8 cellular contexts compared by ENCODE assay signal in the genomic region with DNA sequence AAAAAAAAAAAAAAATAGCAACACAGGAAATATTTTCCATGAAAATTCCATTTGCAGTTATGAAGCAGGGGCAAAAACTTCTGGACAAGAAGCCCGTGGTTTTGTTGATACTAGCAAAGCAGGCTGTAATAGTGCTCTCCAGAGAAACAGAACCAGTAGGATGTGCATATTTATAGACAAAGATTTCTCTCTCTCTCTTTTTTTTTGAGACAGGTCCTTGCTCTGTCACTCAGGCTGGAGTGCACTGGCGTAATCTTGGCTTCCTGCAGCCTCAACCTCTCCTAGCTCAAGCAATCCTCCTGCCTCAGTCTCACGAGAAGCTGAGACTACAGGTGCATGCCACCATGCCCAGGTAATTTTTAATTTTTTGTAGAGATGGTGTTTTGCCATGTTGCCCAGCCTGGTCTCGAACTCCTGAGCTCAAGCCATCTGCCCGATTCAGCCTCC.
DNase-seq lines count a peak whose midpoint lies in the region; ATAC-seq and TF ChIP-seq lines count a peak whose summit lies in the region.

No MANE protein-coding gene starts in this region.

- H3K4me1 ChIP-seq in GM23248 (ENCODE audit: insufficient read depth) (peaks cover 33% of the 10 kb centered on the region), heart left ventricle (peaks cover 12 to 53% (median 33%) of the 10 kb centered on the region in 12 donors), skeletal muscle tissue (ENCODE audit: control insufficient read depth in 3 of 3, insufficient read depth in 3 of 3, low read length in 3 of 3) (peaks cover 19 to 28% (median 25%) of the 10 kb centered on the region in 3 donors)

- no peaks in the 10 kb centered on the region for H3K27me3 ChIP-seq in GM23248 (replicated peaks; ENCODE audit: insufficient read depth)
- no peaks in the 10 kb centered on the region for H3K27me3 ChIP-seq in heart left ventricle
- H3K27me3 ChIP-seq in skeletal muscle tissue (ENCODE audit: control insufficient read depth in 3 of 3, insufficient read depth in 3 of 3, low read length in 3 of 3): no peaks in the 10 kb centered on the region

- peak overlapping the region; percentile 77 for H3K4me2 ChIP-seq in GM23248 (ENCODE audit: unreplicated experiment)

- H3K4me3 ChIP-seq in GM23248 (peak overlapping the region; percentile 54), heart left ventricle (peak overlapping the region in 4 of 12 donors; percentile 37 to 49 (median 42)), skeletal muscle tissue (ENCODE audit: low read length in 3 of 3) (peak overlapping the region in 2 of 3 donors; percentile 43 to 55)

- no peak for TF ChIP-seq CTCF in heart left ventricle (IDR thresholded peaks at IDR 0.05)

- no peak for TF ChIP-seq POLR2A in heart left ventricle (IDR thresholded peaks at IDR 0.05)

- peaks cover 31% of the 10 kb centered on the region for H3F3A ChIP-seq in GM23248 (ENCODE audit: insufficient read depth)

- peak overlapping the region; percentile 80 for H2AFZ ChIP-seq in GM23248

- H3K9me3 Mint-ChIP-seq in T-helper 2 cell treated with Interferon-gamma antibody and Interleukin-4, amounts not matched to agents 5 μg/mL and 100 μg/mL, for 36 hours: no peaks in the 10 kb centered on the region

- peak overlapping the region; percentile 79 for H3K4me3 Mint-ChIP-seq in T-helper 2 cell treated with Interferon-gamma antibody and Interleukin-4, amounts not matched to agents 5 μg/mL and 100 μg/mL, for 36 hours

- H3K36me3 Mint-ChIP-seq in T-helper 2 cell treated with Interferon-gamma antibody and Interleukin-4, amounts not matched to agents 5 μg/mL and 100 μg/mL, for 36 hours (ENCODE audit: low read depth): no peaks in the 10 kb centered on the region

- peaks cover 46% of the 10 kb centered on the region for H3K4me1 Mint-ChIP-seq in T-helper 2 cell treated with Interferon-gamma antibody and Interleukin-4, amounts not matched to agents 5 μg/mL and 100 μg/mL, for 36 hours (ENCODE audit: low read depth)

- in situ Hi-C loops in GM23248 (cut with MboI): no loop called here

- intact Hi-C loops in heart left ventricle (cut with DNase I): loop anchor here in 6 of 10 donors (1.0 to 5.0 kb wide), 6 partner anchors 22 to 74 kb away; partner anchors contain the start of gene CHD2 (in 1 of the 6)

- H3K27ac Mint-ChIP-seq in T-helper 2 cell treated with Interferon-gamma antibody and Interleukin-4, amounts not matched to agents 5 μg/mL and 100 μg/mL, for 36 hours: peak overlapping the region; percentile 89

- ATAC-seq in heart left ventricle: peak in 1 of 4 donors; percentile 2
- ATAC-seq in HG03095 (IDR thresholded peaks at IDR 0.05; ENCODE audit: unreplicated experiment): no peak
- no peak for ATAC-seq in GM19397 (IDR thresholded peaks at IDR 0.05; ENCODE audit: unreplicated experiment)

- H3K36me3 ChIP-seq in GM23248 (ENCODE audit: low read depth) (no peaks in the 10 kb centered on the region), heart left ventricle (no peaks in the 10 kb centered on the region), skeletal muscle tissue (ENCODE audit: control insufficient read depth in 3 of 3, insufficient read depth in 3 of 3, low read length in 3 of 3) (no peaks in the 10 kb centered on the region)

- H3K79me2 ChIP-seq in GM23248 (ENCODE audit: insufficient read depth): no peaks in the 10 kb centered on the region

- peak; percentile 46 for DNase-seq in GM23248
- DNase-seq in T-helper 2 cell treated with Interferon-gamma antibody and Interleukin-4, amounts not matched to agents 5 μg/mL and 100 μg/mL, for 36 hours (ENCODE audit: low spot score): no peak
- DNase-seq in heart left ventricle: peak in 1 of 5 donors; percentile 37
- no peak for DNase-seq in activated gamma-delta T cell treated with Interleukin-2 at 50 U/mL for 16 hours
- no peak for DNase-seq in SW 1271 (lab: John Stamatoyannopoulos, UW)

- no peaks in the 10 kb centered on the region for H3K27me3 Mint-ChIP-seq in T-helper 2 cell treated with Interferon-gamma antibody and Interleukin-4, amounts not matched to agents 5 μg/mL and 100 μg/mL, for 36 hours (ENCODE audit: low read depth)

- no peaks in the 10 kb centered on the region for H3K9me3 ChIP-seq in GM23248 (ENCODE audit: low read depth)
- no peaks in the 10 kb centered on the region for H3K9me3 ChIP-seq in heart left ventricle
- H3K9me3 ChIP-seq in skeletal muscle tissue (ENCODE audit: control insufficient read depth in 3 of 3, low read length in 3 of 3): no peaks in the 10 kb centered on the region

- H3K9ac ChIP-seq in GM23248 (peak overlapping the region; percentile 74), skeletal muscle tissue (ENCODE audit: low read depth in 1 of 3, low read length in 3 of 3) (peak overlapping the region; percentile 40 to 88 (median 87))

- 49 to 55% methylated on average over 5 of the region's 5 CpGs for WGBS in GM23248 (ENCODE audit: low coverage in 1 of 2, low lambda C conversion rate in 2 of 2, missing lambda C conversion rate in 2 of 2), 2 experiments
- 45 to 49% (median 47%) methylated on average over 5 of the region's 5 CpGs for WGBS in heart left ventricle, 4 donors

- H4K20me1 ChIP-seq in GM23248 (ENCODE audit: insufficient read depth): no peaks in the 10 kb centered on the region

- H3K27ac ChIP-seq in GM23248 (peak overlapping the region; percentile 86), heart left ventricle (peak overlapping the region; percentile 89 to 98 (median 95)), skeletal muscle tissue (ENCODE audit: low read depth, low read length) (peak overlapping the region; percentile 84)

- no peaks in the 10 kb centered on the region for H3K9me2 ChIP-seq in GM23248 (ENCODE audit: insufficient read depth)
